19 cellular contexts compared by ENCODE assay signal in the genomic region with DNA sequence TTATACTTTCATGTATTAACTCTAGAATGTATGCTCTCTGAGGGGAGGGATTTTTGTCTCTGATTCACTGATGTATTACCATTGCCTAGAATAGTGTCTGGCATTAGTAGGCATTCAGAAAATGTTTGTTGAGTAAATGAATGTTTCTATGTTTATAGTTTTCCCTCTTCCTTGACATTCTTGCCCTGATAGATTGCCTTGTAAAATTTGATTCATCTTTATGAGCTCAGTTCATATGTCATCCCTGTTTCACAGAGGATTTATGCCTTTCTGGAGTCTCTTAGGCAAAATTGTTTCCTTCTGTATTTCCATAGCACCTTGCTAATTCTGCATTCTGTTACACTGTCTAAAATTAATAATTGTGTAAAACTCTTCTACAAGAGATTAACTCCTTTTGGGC.
DNase-seq lines count a peak whose midpoint lies in the region; ATAC-seq and FAIRE-seq lines count a peak whose summit lies in the region.
"Had no signal": no experiment of that assay in that cellular context is flagged by ENCODE, and none has a peak within 500 bp of the region (broad histone marks: within the 10 kb centered on the region; RNA-seq: fewer than 3 reads in every experiment).

No MANE protein-coding gene starts in this region.

- no peak overlapping the region for H3K4me3 Mint-ChIP-seq in activated CD4-positive, alpha-beta memory T cell treated with anti-CD3 and anti-CD28 coated beads, Interleukin-2, amount 10 ng/mL, durations not matched to agents 7 days and 5 days
- peak overlapping the region in 5 of 10 donors; percentile 54 to 82 (median 67) for H3K4me3 Mint-ChIP-seq in naive thymus-derived CD8-positive, alpha-beta T cell
- H3K4me3 Mint-ChIP-seq: H9, neural progenitor cell had no signal

- H3K27ac ChIP-seq in BLaER1 treated with 17β-estradiol and CSF1 and Interleukin-3, amounts not matched to agents 10 nM and 100 nM = peak overlapping the region in 1 of 11 experiments; percentile 37; a peak in 1 of 22 replicates
- H3K27ac ChIP-seq: gastroesophageal sphincter, neural progenitor cell, PC-9, VCaP had no signal

- H3K27ac Mint-ChIP-seq in activated CD4-positive, alpha-beta memory T cell treated with anti-CD3 and anti-CD28 coated beads, Interleukin-2, amount 10 ng/mL, durations not matched to agents 7 days and 5 days = peak overlapping the region; percentile 87
- H3K27ac Mint-ChIP-seq in naive thymus-derived CD8-positive, alpha-beta T cell = peak overlapping the region in 9 of 10 donors; percentile 28 to 93 (median 89)
- H3K27ac Mint-ChIP-seq: neural progenitor cell had no signal

- H3K36me3 Mint-ChIP-seq in activated CD4-positive, alpha-beta memory T cell treated with anti-CD3 and anti-CD28 coated beads, Interleukin-2, amount 10 ng/mL, durations not matched to agents 7 days and 5 days (ENCODE audit: low read depth) = peaks cover 70% of the 10 kb centered on the region
- H3K36me3 Mint-ChIP-seq in naive thymus-derived CD8-positive, alpha-beta T cell = peaks cover 19 to 45% (median 37%) of the 10 kb centered on the region in 3 donors

- H3K4me1 ChIP-seq in BLaER1 treated with 17β-estradiol and CSF1 and Interleukin-3, amounts not matched to agents 10 nM and 100 nM = peaks cover 6 to 16% (median 12%) of the 10 kb centered on the region in 10 experiments; a peak in 16 of 20 replicates
- H3K4me1 ChIP-seq: gastroesophageal sphincter, neural progenitor cell had no signal

- peak overlapping the region in 6 of 11 experiments; percentile 32 to 65 (median 53); a peak in 8 of 22 replicates for H3K4me2 ChIP-seq in BLaER1 treated with 17β-estradiol and CSF1 and Interleukin-3, amounts not matched to agents 10 nM and 100 nM
- H3K4me2 ChIP-seq: neural progenitor cell, PC-9 had no signal

- H3K9me3 Mint-ChIP-seq in activated CD4-positive, alpha-beta memory T cell treated with anti-CD3 and anti-CD28 coated beads, Interleukin-2, amount 10 ng/mL, durations not matched to agents 7 days and 5 days = no peaks in the 10 kb centered on the region
- peaks cover 0 to 12% (median 0%) of the 10 kb centered on the region in 9 donors for H3K9me3 Mint-ChIP-seq in naive thymus-derived CD8-positive, alpha-beta T cell
- H3K9me3 Mint-ChIP-seq: H9, neural progenitor cell had no signal

- DNase-seq in GM18507 (ENCODE audit: extremely low spot score, insufficient read length, low read depth) (no peak), NCI-H748 treated with DMSO at 0.1 percent for 48 hours (lab: John Stamatoyannopoulos, UW) (no peak), iPS-NIHi7 (ENCODE audit: extremely low spot score) (no peak), SHP77 (lab: John Stamatoyannopoulos, UW) (no peak), NCI-H1694 (lab: John Stamatoyannopoulos, UW) (no peak)
- DNase-seq in activated CD4-positive, alpha-beta memory T cell treated with anti-CD3 and anti-CD28 coated beads, Interleukin-2, amount 10 ng/mL, durations not matched to agents 7 days and 5 days = no peak
- DNase-seq in naive thymus-derived CD8-positive, alpha-beta T cell = no peak
- DNase-seq: amygdala, H9, NCI-H1417, NCI-H226, PC-9, retina, trophoblast cell had no signal

- peaks cover 0 to 8% (median 7%) of the 10 kb centered on the region in 11 experiments; a peak in 9 of 22 replicates for H3K9me3 ChIP-seq in BLaER1 treated with 17β-estradiol and CSF1 and Interleukin-3, amounts not matched to agents 10 nM and 100 nM (replicated peaks in 1 of 11)
- H3K9me3 ChIP-seq: gastroesophageal sphincter had no signal

- no peak for ATAC-seq in naive thymus-derived CD8-positive, alpha-beta T cell
- ATAC-seq: gastroesophageal sphincter, SK-N-SH treated with all-trans-retinoic acid at 6 μM for 48 hours had no signal

- peaks cover 22% of the 10 kb centered on the region for H3K4me1 Mint-ChIP-seq in activated CD4-positive, alpha-beta memory T cell treated with anti-CD3 and anti-CD28 coated beads, Interleukin-2, amount 10 ng/mL, durations not matched to agents 7 days and 5 days
- H3K4me1 Mint-ChIP-seq in naive thymus-derived CD8-positive, alpha-beta T cell = peaks cover 10 to 29% (median 26%) of the 10 kb centered on the region in 4 donors
- H3K4me1 Mint-ChIP-seq: H9, neural progenitor cell had no signal

- H3K27me3 ChIP-seq in BLaER1 treated with 17β-estradiol and CSF1 and Interleukin-3, amounts not matched to agents 10 nM and 100 nM = no peaks in the 10 kb centered on the region
- H3K27me3 ChIP-seq: gastroesophageal sphincter, neural progenitor cell had no signal

- peaks cover 56 to 85% (median 69%) of the 10 kb centered on the region in 11 experiments for H3K36me3 ChIP-seq in BLaER1 treated with 17β-estradiol and CSF1 and Interleukin-3, amounts not matched to agents 10 nM and 100 nM

- H3K27me3 Mint-ChIP-seq in activated CD4-positive, alpha-beta memory T cell treated with anti-CD3 and anti-CD28 coated beads, Interleukin-2, amount 10 ng/mL, durations not matched to agents 7 days and 5 days = no peaks in the 10 kb centered on the region
- H3K27me3 Mint-ChIP-seq in naive thymus-derived CD8-positive, alpha-beta T cell = no peaks in the 10 kb centered on the region

- no peak overlapping the region for H3K9ac ChIP-seq in BLaER1 treated with 17β-estradiol and CSF1 and Interleukin-3, amounts not matched to agents 10 nM and 100 nM
- H3K9ac ChIP-seq: neural progenitor cell had no signal

- POLR2A ChIA-PET in activated CD4-positive, alpha-beta memory T cell treated with anti-CD3 and anti-CD28 coated beads, Interleukin-2, amount 10 ng/mL, durations not matched to agents 7 days and 5 days (lab: Charles Lee) = interaction anchor here (0.9 to 3.3 kb wide), 5 partner anchors 10 to 265 kb away, joined by 3 to 12 read pairs (median 3); a partner anchor contains a TSS
- POLR2A ChIA-PET in naive thymus-derived CD8-positive, alpha-beta T cell (lab: Charles Lee) = interaction anchor here (0.7 kb wide), 1 partner anchor 42 kb away, joined by 3 read pairs; no protein-coding TSS in a partner anchor

- peak; percentile 36 for FAIRE-seq in GM18507 (lab: Jason Lieb, UNC)

- CTCF ChIA-PET in activated CD4-positive, alpha-beta memory T cell treated with anti-CD3 and anti-CD28 coated beads, Interleukin-2, amount 10 ng/mL, durations not matched to agents 7 days and 5 days (lab: Charles Lee) = no interaction called here

- H3K4me3 ChIP-seq in BLaER1 treated with 17β-estradiol and CSF1 and Interleukin-3, amounts not matched to agents 10 nM and 100 nM = no peak overlapping the region
- H3K4me3 ChIP-seq: gastroesophageal sphincter, neural progenitor cell, PC-9 had no signal

- peaks cover 0 to 25% (median 0%) of the 10 kb centered on the region in 11 experiments; a peak in 4 of 22 replicates for H4K20me1 ChIP-seq in BLaER1 treated with 17β-estradiol and CSF1 and Interleukin-3, amounts not matched to agents 10 nM and 100 nM
